Comparison of ENCODE assay signal across 8 cellular contexts in genomic region chr14:22919601-22919921, GRCh38. TPM values are rescaled to one million over a fixed set of nuclear protein-coding genes. Genes with fewer than 3 reads are reported as not detected.
A peak's percentile ranks its signal among the peaks of the same experiment; 100 is the strongest.
DNase-seq lines count a peak whose midpoint lies in the region; ATAC-seq, FAIRE-seq and TF ChIP-seq lines count a peak whose summit lies in the region.

No MANE protein-coding gene starts in this region.

- DNase-seq in GM12892 (ENCODE audit: insufficient read length), result peak; percentile 20
- DNase-seq in caudate nucleus (lab: John Stamatoyannopoulos, UW), result no peak
- DNase-seq in naive B cell, result no peak
- DNase-seq in NCI-H748 (lab: John Stamatoyannopoulos, UW; ENCODE audit: unreplicated experiment), result no peak
- no peak for DNase-seq in NCI-H1092 (lab: John Stamatoyannopoulos, UW)

- TF ChIP-seq POLR2A in GM12892 (IDR thresholded peaks at IDR 0.05; ENCODE audit: low read depth, low read length), result no peak

- ATAC-seq in HG03378 (IDR thresholded peaks at IDR 0.05; ENCODE audit: unreplicated experiment) (peak; percentile 5), naive B cell (ENCODE audit: low read depth in 2 of 2) (peak in 1 of 2 donors; percentile 0), HG03342 (IDR thresholded peaks at IDR 0.05; ENCODE audit: unreplicated experiment) (no peak), GM18502 (IDR thresholded peaks at IDR 0.05; ENCODE audit: poor library complexity, unreplicated experiment) (no peak)

- peaks cover 9 to 27% of the 10 kb centered on the region in 2 donors for H3K36me3 Mint-ChIP-seq in naive B cell

- peak overlapping the region; percentile 95 to 100 (median 98) for H3K4me3 Mint-ChIP-seq in naive B cell

- no peak for FAIRE-seq in GM12892 (lab: Jason Lieb, UNC)

- peak overlapping the region; percentile 100 for H3K27ac ChIP-seq in caudate nucleus (ENCODE audit: low read depth, low read length)

- H3K27ac Mint-ChIP-seq in naive B cell, result peak overlapping the region; percentile 100

- no peaks in the 10 kb centered on the region for H3K9me3 Mint-ChIP-seq in naive B cell

- no peaks in the 10 kb centered on the region for H3K27me3 Mint-ChIP-seq in naive B cell

- H3K4me1 Mint-ChIP-seq in naive B cell, result peaks cover 15 to 58% (median 34%) of the 10 kb centered on the region in 3 donors

RNA-seq across cellular contexts. Expression of gene RBM23, which starts 0.6 kb away (rescaled TPM):
- polyA plus RNA-seq in GM12892 (2012; ENCODE audit: missing spikeins), result 30.0 TPM
- 100 to 1,000 TPM in 1 of 6 donors, 10 to 100 TPM in 5; 67.8 to 123 (median 68.8) TPM for polyA plus RNA-seq in naive B cell (ENCODE audit: low read depth in 6 of 6)

RNA-seq across cellular contexts. Expression of gene PRMT5, which starts 9.6 kb away (rescaled TPM):
- 80.7 TPM for polyA plus RNA-seq in GM12892 (2012; ENCODE audit: missing spikeins)
- polyA plus RNA-seq in naive B cell (ENCODE audit: low read depth in 6 of 6), result 10 to 100 TPM; 43.7 to 67.6 (median 49.9) TPM

RNA-seq across cellular contexts. Expression of gene REM2, which starts 36.5 kb away (rescaled TPM):
- polyA plus RNA-seq in GM12892 (2012; ENCODE audit: missing spikeins), result 0.98 TPM
- polyA plus RNA-seq in naive B cell (ENCODE audit: low read depth in 6 of 6), result 1 to 10 TPM; 1.1 to 2.3 (median 1.4) TPM

RNA-seq across cellular contexts. Expression of gene HAUS4, which starts 37.3 kb away (rescaled TPM):
- polyA plus RNA-seq in GM12892 (2012; ENCODE audit: missing spikeins), result 63.8 TPM
- polyA plus RNA-seq in naive B cell (ENCODE audit: low read depth in 6 of 6), result 10 to 100 TPM; 14.8 to 37.6 (median 28.4) TPM

RNA-seq across cellular contexts. Expression of gene LRP10, which starts 48.0 kb away (rescaled TPM):
- 15.5 TPM for polyA plus RNA-seq in GM12892 (2012; ENCODE audit: missing spikeins)
- 100 to 1,000 TPM in 3 of 6 donors, 10 to 100 TPM in 3; 72.7 to 125 (median 92.6) TPM for polyA plus RNA-seq in naive B cell (ENCODE audit: low read depth in 6 of 6)
